ENCODE assay signal across 8 cellular contexts in the genomic region with DNA sequence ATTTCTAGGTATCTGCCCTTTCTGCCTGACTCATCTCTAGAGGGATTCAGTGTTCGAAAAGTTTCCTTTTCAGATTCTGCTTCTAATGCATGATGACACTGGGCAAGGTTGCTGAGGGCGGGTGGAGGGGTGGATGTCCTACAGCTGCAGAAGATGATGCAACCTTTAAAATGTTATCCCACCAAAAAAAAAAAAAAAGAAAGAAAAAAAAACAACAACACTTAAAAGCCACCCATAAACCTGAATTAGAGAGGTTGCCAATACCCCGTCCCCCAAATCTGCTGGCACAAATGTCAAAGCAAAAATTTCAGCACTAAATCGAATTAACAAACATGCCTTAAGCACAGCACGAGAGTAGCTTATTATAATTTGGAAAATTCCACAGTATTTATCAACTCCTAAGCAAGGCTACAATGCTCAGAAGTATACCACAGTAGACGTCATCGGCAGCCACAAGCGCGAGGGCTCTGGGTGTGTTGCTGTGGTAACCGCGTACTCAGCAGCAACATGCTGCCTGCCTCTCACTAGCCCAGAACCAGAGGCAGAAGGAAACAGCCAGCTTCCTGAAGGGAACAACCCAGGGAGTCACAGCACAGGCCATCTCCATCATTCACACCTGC.
A peak's percentile ranks its signal among the peaks of the same experiment; 100 is the strongest.
DNase-seq lines count a peak whose midpoint lies in the region; ATAC-seq, FAIRE-seq and TF ChIP-seq lines count a peak whose summit lies in the region.

No MANE protein-coding gene starts in this region.

- no peak overlapping the region for H3K4ac ChIP-seq in trophoblast cell (ENCODE audit: low read depth, low read length)

- H2BK120ac ChIP-seq in trophoblast cell (ENCODE audit: insufficient read depth, low read length, poor library complexity): no peak overlapping the region

- H3K79me1 ChIP-seq in trophoblast cell (ENCODE audit: low read length): no peaks in the 10 kb centered on the region

- no peak overlapping the region for H2BK5ac ChIP-seq in trophoblast cell (ENCODE audit: low read depth, low read length, poor library complexity)

- no peak overlapping the region for H3K18ac ChIP-seq in trophoblast cell (ENCODE audit: low read length)

- H3K79me2 ChIP-seq in trophoblast cell (ENCODE audit: control insufficient read depth, insufficient read depth, low read length, poor library complexity): no peaks in the 10 kb centered on the region

- no peak overlapping the region for H2AK5ac ChIP-seq in trophoblast cell (ENCODE audit: low read length)

- no peaks in the 10 kb centered on the region for H3K27me3 ChIP-seq in trophoblast cell (ENCODE audit: insufficient read depth, low read length)

- peaks cover 9 to 15% of the 10 kb centered on the region in 2 experiments for H3K36me3 ChIP-seq in trophoblast cell (ENCODE audit: control insufficient read depth in 1 of 2, insufficient read depth in 2 of 2, low read length in 2 of 2)

- peaks cover 0 to 3% of the 10 kb centered on the region in 2 experiments for H3K4me1 ChIP-seq in trophoblast cell (ENCODE audit: control insufficient read depth in 1 of 2, insufficient read depth in 2 of 2, low read length in 2 of 2)

- peak overlapping the region; percentile 39 for H3K4me3 ChIP-seq in fibroblast of villous mesenchyme (ENCODE audit: low read depth, low read length)
- H3K4me3 ChIP-seq in trophoblast cell (ENCODE audit: low read depth, low read length): no peak overlapping the region

- TF ChIP-seq CTCF in fibroblast of villous mesenchyme (IDR thresholded peaks at IDR 0.05; ENCODE audit: insufficient read depth, low read depth, low read length) (no peak), type B pancreatic cell (conservative IDR thresholded peaks at IDR 0.05) (no peak)

- H3K27ac ChIP-seq in trophoblast cell (ENCODE audit: low read depth, low read length): no peak overlapping the region

- no peak overlapping the region for H2AFZ ChIP-seq in trophoblast cell (ENCODE audit: insufficient read depth, low read length, poor library complexity)

- no peak overlapping the region for H4K91ac ChIP-seq in trophoblast cell (ENCODE audit: low read depth, low read length)

- H3K9ac ChIP-seq in trophoblast cell (ENCODE audit: low read length): no peak overlapping the region

- DNase-seq in GM12892 (ENCODE audit: insufficient read length): peak; percentile 8
- peak; percentile 44 for DNase-seq in NCI-H774 (lab: John Stamatoyannopoulos, UW)
- peak; percentile 19 to 64 for DNase-seq in activated T-helper 1 cell treated with anti-CD3 and anti-CD28 coated beads, Interleukin-2, amount 50 U/mL, for 16 hours (ENCODE audit: low read depth in 1 of 2, low spot score in 1 of 2)
- peak; percentile 96 for DNase-seq in fibroblast of villous mesenchyme (ENCODE audit: low read depth)
- DNase-seq in trophoblast cell: peak; percentile 22 to 58
- DNase-seq in type B pancreatic cell (ENCODE audit: extremely low spot score, unreplicated experiment): no peak
- DNase-seq in DMS 273 (lab: John Stamatoyannopoulos, UW; ENCODE audit: unreplicated experiment): no peak

- no peaks in the 10 kb centered on the region for H3K27me3 Mint-ChIP-seq in type B pancreatic cell

- no CpG with 5 or more reads among the region's 11 CpGs for WGBS in trophoblast cell (ENCODE audit: extremely low coverage, insufficient coverage, insufficient read length)

- ATAC-seq in HG02678 (IDR thresholded peaks at IDR 0.05; ENCODE audit: unreplicated experiment): peak; percentile 73

- H3K23ac ChIP-seq in trophoblast cell (ENCODE audit: low read length): no peak overlapping the region

- H3K9me3 Mint-ChIP-seq in type B pancreatic cell: no peaks in the 10 kb centered on the region

- no peak overlapping the region for H2BK12ac ChIP-seq in trophoblast cell (ENCODE audit: low read length)

- TF ChIP-seq POLR2A in GM12892 (IDR thresholded peaks at IDR 0.05; ENCODE audit: low read depth, low read length): no peak

- no peaks in the 10 kb centered on the region for H3K36me3 Mint-ChIP-seq in type B pancreatic cell

- no peaks in the 10 kb centered on the region for H3K9me3 ChIP-seq in trophoblast cell (ENCODE audit: insufficient read depth, low read depth, low read length)

- H3K4me3 Mint-ChIP-seq in type B pancreatic cell: no peak overlapping the region

- no peak overlapping the region for H4K12ac ChIP-seq in trophoblast cell (ENCODE audit: low read depth, low read length)

- H3K4me1 Mint-ChIP-seq in type B pancreatic cell (ENCODE audit: unreplicated experiment): peaks cover 4% of the 10 kb centered on the region

- H3K27ac Mint-ChIP-seq in type B pancreatic cell: peak overlapping the region; percentile 0

- no peak overlapping the region for H4K8ac ChIP-seq in trophoblast cell (ENCODE audit: low read depth, low read length)

- peak; percentile 88 for FAIRE-seq in GM12892 (lab: Jason Lieb, UNC)

- H3K14ac ChIP-seq in trophoblast cell (ENCODE audit: low read length): no peak overlapping the region

- H3K4me2 ChIP-seq in trophoblast cell (ENCODE audit: low read length): no peak overlapping the region

Comparison
In these comparisons a context has a peak if more than half of its experiments do, and no peak if none do; other contexts are left out.
1. DNase-seq: peak in GM12892 (single experiment), NCI-H774 (single experiment), activated T-helper 1 cell treated with anti-CD3 and anti-CD28 coated beads, Interleukin-2, amount 50 U/mL, for 16 hours (2 of 2), fibroblast of villous mesenchyme (single experiment) and trophoblast cell (2 of 2); none in type B pancreatic cell (single experiment) and DMS 273 (single experiment).